Comparison of ENCODE assay signal across 13 cellular contexts in the genomic region with DNA sequence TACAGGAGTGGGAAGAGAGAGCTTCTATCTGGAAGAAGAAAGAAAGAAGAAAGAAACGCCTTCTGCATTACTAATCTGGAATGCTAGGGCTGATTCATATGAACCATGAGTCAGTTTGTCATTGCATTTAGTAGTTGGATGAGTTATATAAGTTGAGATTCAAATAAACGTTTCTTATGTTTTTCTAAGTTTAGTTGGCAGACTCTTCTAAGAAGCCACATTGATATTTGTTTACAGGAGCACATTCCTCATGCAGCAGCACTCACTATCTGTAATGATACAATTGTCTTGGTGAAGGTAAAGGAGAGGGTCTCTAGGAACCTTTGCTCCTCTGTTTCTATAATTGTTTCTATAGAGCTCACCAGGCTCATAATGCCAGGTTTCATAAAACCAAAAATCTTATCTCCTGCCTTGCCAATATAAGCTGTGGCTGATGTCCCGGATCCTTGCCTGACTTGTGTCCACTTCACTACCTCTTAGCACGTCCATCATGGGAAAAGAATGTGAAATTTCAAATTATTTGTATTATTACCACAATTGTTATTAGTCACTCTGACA. TPM values are rescaled to one million over a fixed set of nuclear protein-coding genes. Genes with fewer than 3 reads are reported as not detected.
DNase-seq lines count a peak whose midpoint lies in the region; ATAC-seq, FAIRE-seq and TF ChIP-seq lines count a peak whose summit lies in the region.
"Had no signal": no experiment of that assay in that cellular context is flagged by ENCODE, and none has a peak within 500 bp of the region (broad histone marks: within the 10 kb centered on the region; RNA-seq: fewer than 3 reads in every experiment).

No MANE protein-coding gene starts in this region.

- ATAC-seq in GM18870 (IDR thresholded peaks at IDR 0.05; ENCODE audit: unreplicated experiment) = no peak
- ATAC-seq: gastroesophageal sphincter had no signal

- H2AFZ ChIP-seq in mesenchymal stem cell (ENCODE audit: low read depth, low read length) = no peak overlapping the region

- no peak overlapping the region for H3K23ac ChIP-seq in mesenchymal stem cell (ENCODE audit: low read length in 2 of 2)

- H3K27ac ChIP-seq in mesenchymal stem cell (ENCODE audit: low read length, poor library complexity, severe bottlenecking) = peak overlapping the region; percentile 79
- H3K27ac ChIP-seq: gastroesophageal sphincter had no signal

- peaks cover 8% of the 10 kb centered on the region for H3K9me3 ChIP-seq in mesenchymal stem cell (ENCODE audit: control insufficient read depth, low read length)
- H3K9me3 ChIP-seq: gastroesophageal sphincter had no signal

- no peak overlapping the region for H3K4me3 ChIP-seq in bronchial epithelial cell (ENCODE audit: low read depth, low read length)
- peak overlapping the region in 1 of 2 experiments; percentile 3 for H3K4me3 ChIP-seq in mesenchymal stem cell (ENCODE audit: insufficient read depth in 1 of 2, low read depth in 1 of 2, low read length in 2 of 2)
- H3K4me3 ChIP-seq: gastroesophageal sphincter had no signal

- H3K14ac ChIP-seq in mesenchymal stem cell (ENCODE audit: low read length in 2 of 2) = no peak overlapping the region

- peak overlapping the region; percentile 68 for H3K9ac ChIP-seq in mesenchymal stem cell (ENCODE audit: low read length)

- H3K36me3 ChIP-seq in bronchial epithelial cell (ENCODE audit: control insufficient read depth, insufficient read depth, low read length) (no peaks in the 10 kb centered on the region), mesenchymal stem cell (ENCODE audit: control insufficient read depth in 1 of 2, insufficient read depth in 2 of 2, low read depth in 1 of 2, low read length in 2 of 2) (no peaks in the 10 kb centered on the region)
- H3K36me3 ChIP-seq: gastroesophageal sphincter had no signal

- FAIRE-seq in bronchial epithelial cell (lab: Jason Lieb, UNC) = no peak
- no peak for FAIRE-seq in GM12892 (lab: Jason Lieb, UNC)

- DNase-seq in AG09319 (ENCODE audit: extremely low read depth, low read depth) (peak; percentile 41), HT1080 (ENCODE audit: low read depth) (peak; percentile 98), bronchial epithelial cell (ENCODE audit: low read depth) (peak; percentile 97), mesenchymal stem cell (peak; percentile 93), GM12892 (ENCODE audit: insufficient read length) (no peak), erythroblast (lab: John Stamatoyannopoulos, UW) (no peak), SKM-1 (lab: John Stamatoyannopoulos, UW; ENCODE audit: unreplicated experiment) (no peak)
- DNase-seq: activated CD8-positive, alpha-beta memory T cell treated with anti-CD3 and anti-CD28 coated beads, Interleukin-2, amount 50 U/mL, for 48 hours; DMS79 treated with DMSO at 0.1 percent for 48 hours; naive B cell; NCI-H1092 treated with DMSO at 0.1 percent for 48 hours had no signal

- WGBS in mesenchymal stem cell = 0% methylated on average over 2 of the region's 4 CpGs

- H2AK5ac ChIP-seq in mesenchymal stem cell (ENCODE audit: low read length, severe bottlenecking) = no peak overlapping the region

- H3K4me2 ChIP-seq in mesenchymal stem cell (ENCODE audit: low read length, poor library complexity, severe bottlenecking) = no peak overlapping the region

- no peak overlapping the region for H3K18ac ChIP-seq in mesenchymal stem cell (ENCODE audit: low read depth in 1 of 2, low read length in 2 of 2)

- TF ChIP-seq POLR2A in GM12892 (IDR thresholded peaks at IDR 0.05; ENCODE audit: low read depth, low read length) = no peak
- TF ChIP-seq POLR2A in erythroblast (IDR thresholded peaks at IDR 0.05; ENCODE audit: low read length) = no peak

- H2BK120ac ChIP-seq in mesenchymal stem cell (ENCODE audit: low read depth, low read length) = no peak overlapping the region

- H4K8ac ChIP-seq in mesenchymal stem cell (ENCODE audit: low read length) = no peak overlapping the region

- no peaks in the 10 kb centered on the region for H3K79me1 ChIP-seq in mesenchymal stem cell (replicated peaks; ENCODE audit: low read length, poor library complexity, severe bottlenecking)

- H2BK5ac ChIP-seq in mesenchymal stem cell (ENCODE audit: low read depth, low read length, poor library complexity, severe bottlenecking) = no peak overlapping the region

- H3K27me3 ChIP-seq in bronchial epithelial cell (ENCODE audit: control insufficient read depth, insufficient read depth, low read length) (no peaks in the 10 kb centered on the region), mesenchymal stem cell (ENCODE audit: control insufficient read depth in 1 of 2, insufficient read depth in 1 of 2, low read length in 2 of 2) (peaks cover 0 to 3% of the 10 kb centered on the region in 2 experiments)
- H3K27me3 ChIP-seq: gastroesophageal sphincter had no signal

- no peak overlapping the region for H2BK12ac ChIP-seq in mesenchymal stem cell (ENCODE audit: low read length in 2 of 2)

- no peak overlapping the region for H4K91ac ChIP-seq in mesenchymal stem cell (ENCODE audit: low read length)

- peak; percentile 16 for TF ChIP-seq CTCF in AG09319 (IDR thresholded peaks at IDR 0.05; ENCODE audit: low read depth, low read length)
- peak; percentile 27 for TF ChIP-seq CTCF in bronchial epithelial cell (IDR thresholded peaks at IDR 0.05; ENCODE audit: insufficient read depth, low read length, severe bottlenecking)

- no peaks in the 10 kb centered on the region for H3K4me1 ChIP-seq in mesenchymal stem cell (ENCODE audit: control insufficient read depth, insufficient read depth, low read depth, low read length)
- H3K4me1 ChIP-seq: gastroesophageal sphincter had no signal

- no peak overlapping the region for H2BK15ac ChIP-seq in mesenchymal stem cell (ENCODE audit: low read depth, poor library complexity, severe bottlenecking)

- no peak overlapping the region for H3K4ac ChIP-seq in mesenchymal stem cell (ENCODE audit: low read depth in 1 of 2, low read length in 2 of 2)

RNA-seq across cellular contexts. Expression of a gene that starts 39.5 kb away (rescaled TPM):
- not detected in 2 replicates for total RNA-seq in HT1080 (2014; rRNA removed; shearing (Covaris generic))
- not detected in 2 replicates for polyA plus RNA-seq in HT1080 (2015; cell fraction: cytosol; rRNA removed)
- not detected in 2 replicates for polyA plus RNA-seq in HT1080 (2015; cell fraction: nucleus; rRNA removed)
- total RNA-seq in bronchial epithelial cell = 30.8 and 194 TPM in 2 replicates
- polyA plus RNA-seq in mesenchymal stem cell (2013, experiment 1 of 2) = 11.9 TPM
- 11.5 TPM for polyA plus RNA-seq in mesenchymal stem cell (2013, experiment 2 of 2)
- 2.8 TPM for polyA plus RNA-seq in GM12892 (2012; ENCODE audit: missing spikeins)

Comparison
In these comparisons a context has a peak if more than half of its experiments do, and no peak if none do; other contexts are left out.
1. DNase-seq: peak in AG09319 (single experiment), HT1080 (single experiment), bronchial epithelial cell (single experiment) and mesenchymal stem cell (single experiment); none in GM12892 (single experiment), erythroblast (0 of 2) and SKM-1 (single experiment).
2. RNA of a gene that starts 39.5 kb away (total RNA-seq): 30.8 to 194 TPM in bronchial epithelial cell; not detected in HT1080; every median in the first group is over 10 times any median in the second.